Comparison of ENCODE assay signal across 29 cellular contexts in genomic region chr2:1324884-1325283, GRCh38.
"Had no signal": no experiment of that assay in that cellular context is flagged by ENCODE, and none has a peak within 500 bp of the region (broad histone marks: within the 10 kb centered on the region; RNA-seq: fewer than 3 reads in every experiment).

No MANE protein-coding gene starts in this region.

- DNase-seq: colonic mucosa; cortex of kidney; dermis blood vessel endothelial cell; dorsolateral prefrontal cortex; effector CD4-positive, alpha-beta T cell; effector CD8-positive, alpha-beta T cell; effector memory CD4-positive, alpha-beta T cell; effector memory CD8-positive, alpha-beta T cell; endodermal cell; erythroblast; esophagus squamous epithelium; foreskin fibroblast; foreskin keratinocyte; foreskin melanocyte; gastrocnemius medialis; glutamatergic neuron; head of caudate nucleus; heart left ventricle; heart right ventricle had no signal

- H3K27me3 Mint-ChIP-seq: dendritic cell treated with granulocyte-macrophage colony-stimulating factor and Interleukin-4, amounts not matched to agents 40 ng/mL and 50 ng/mL, for 4 days; effector memory CD8-positive, alpha-beta T cell had no signal

- ATAC-seq: effector memory CD8-positive, alpha-beta T cell; esophagus mucosa; foreskin keratinocyte; gastrocnemius medialis; gastroesophageal sphincter; heart left ventricle; heart right ventricle had no signal

- H3K36me3 ChIP-seq: colonic mucosa, esophagus muscularis mucosa, esophagus squamous epithelium, gastrocnemius medialis, gastroesophageal sphincter, heart left ventricle, heart right ventricle had no signal

- H3K27ac Mint-ChIP-seq: dendritic cell treated with granulocyte-macrophage colony-stimulating factor and Interleukin-4, amounts not matched to agents 40 ng/mL and 50 ng/mL, for 4 days; effector memory CD8-positive, alpha-beta T cell; endodermal cell had no signal

- H3K4me1 ChIP-seq: colonic mucosa, esophagus muscularis mucosa, esophagus squamous epithelium, foreskin keratinocyte, gastrocnemius medialis, gastroesophageal sphincter, heart left ventricle, heart right ventricle had no signal

- H3K27ac ChIP-seq: colonic mucosa, coronary artery, dorsolateral prefrontal cortex, epithelial cell of prostate, esophagus muscularis mucosa, esophagus squamous epithelium, foreskin keratinocyte, gastrocnemius medialis, gastroesophageal sphincter, heart left ventricle, heart right ventricle had no signal

- H3K4me3 ChIP-seq: colonic mucosa, coronary artery, dorsolateral prefrontal cortex, esophagus muscularis mucosa, esophagus squamous epithelium, gastrocnemius medialis, gastroesophageal sphincter, heart left ventricle, heart right ventricle had no signal

- H3K4me3 Mint-ChIP-seq: dendritic cell treated with granulocyte-macrophage colony-stimulating factor and Interleukin-4, amounts not matched to agents 40 ng/mL and 50 ng/mL, for 4 days; effector memory CD8-positive, alpha-beta T cell; endodermal cell had no signal

- H3K9me3 ChIP-seq: colonic mucosa, esophagus muscularis mucosa, esophagus squamous epithelium, gastrocnemius medialis, gastroesophageal sphincter, heart left ventricle, heart right ventricle had no signal

- H3K9me3 Mint-ChIP-seq: dendritic cell treated with granulocyte-macrophage colony-stimulating factor and Interleukin-4, amounts not matched to agents 40 ng/mL and 50 ng/mL, for 4 days; effector memory CD8-positive, alpha-beta T cell; endodermal cell had no signal

- H3K4me1 Mint-ChIP-seq: endodermal cell had no signal

- FAIRE-seq: colon, endometrium, endothelial cell of umbilical vein, frontal cortex had no signal

- H3K27me3 ChIP-seq: colonic mucosa, esophagus squamous epithelium, foreskin keratinocyte, gastrocnemius medialis had no signal
